11 cellular contexts compared by ENCODE assay signal in the genomic region with DNA sequence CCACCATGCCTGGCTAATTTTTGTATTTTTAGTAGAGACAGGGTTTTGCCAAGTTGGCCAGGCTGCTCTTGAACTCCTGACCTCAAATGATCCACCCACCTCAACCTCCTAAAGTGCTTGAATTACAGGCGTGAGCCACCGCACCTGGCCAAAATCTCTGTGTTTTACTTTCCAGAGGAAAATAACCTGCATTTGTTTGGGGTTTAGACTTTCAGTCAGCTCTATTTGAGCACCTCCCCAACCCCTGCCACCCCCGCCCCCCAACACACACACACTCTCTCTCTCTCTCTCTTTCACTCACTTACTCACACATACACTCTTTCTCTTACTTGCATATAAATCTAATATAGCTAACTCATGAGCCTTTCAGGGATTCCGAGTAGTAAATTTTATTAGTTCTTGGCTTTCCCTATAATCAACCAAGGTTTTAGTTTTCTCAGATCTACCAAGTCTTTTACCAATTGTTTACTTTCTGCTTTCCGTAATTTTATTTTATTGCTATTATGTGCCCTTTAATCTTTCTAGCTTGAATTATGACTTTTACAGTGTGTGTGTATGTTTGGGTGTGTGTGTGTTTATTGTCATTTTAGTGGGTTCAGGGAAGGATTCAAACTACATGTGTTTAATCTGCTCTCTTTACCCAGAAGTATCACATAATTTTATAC. TPM values are rescaled to one million over a fixed set of nuclear protein-coding genes. Genes with fewer than 3 reads are reported as not detected.
A peak's percentile ranks its signal among the peaks of the same experiment; 100 is the strongest.
DNase-seq lines count a peak whose midpoint lies in the region; ATAC-seq, FAIRE-seq and TF ChIP-seq lines count a peak whose summit lies in the region.
"Had no signal": no experiment of that assay in that cellular context is flagged by ENCODE, and none has a peak within 500 bp of the region (broad histone marks: within the 10 kb centered on the region; RNA-seq: fewer than 3 reads in every experiment).

No MANE protein-coding gene starts in this region.

- no peaks in the 10 kb centered on the region for H3K9me3 Mint-ChIP-seq in CD8-positive, alpha-beta memory T cell
- no peaks in the 10 kb centered on the region for H3K9me3 Mint-ChIP-seq in activated CD8-positive, alpha-beta T cell treated with anti-CD3 and anti-CD28 coated beads for 36 hours

- H3K4me1 Mint-ChIP-seq in CD8-positive, alpha-beta memory T cell, result peaks cover 62 to 76% (median 73%) of the 10 kb centered on the region in 3 donors
- H3K4me1 Mint-ChIP-seq in activated CD8-positive, alpha-beta T cell treated with anti-CD3 and anti-CD28 coated beads for 36 hours (ENCODE audit: low read depth), result peaks cover 68% of the 10 kb centered on the region

- no peak overlapping the region for H3K4me3 ChIP-seq in CD8-positive, alpha-beta memory T cell (ENCODE audit: low read length)
- H3K4me3 ChIP-seq in mucosa of descending colon, result no peak overlapping the region
- H3K4me3 ChIP-seq: K562 had no signal

- intact Hi-C loops in activated CD8-positive, alpha-beta T cell treated with anti-CD3 and anti-CD28 coated beads for 36 hours (cut with micrococcal nuclease), result no loop called here
- intact Hi-C loops in mucosa of descending colon (cut with DNase I, micrococcal nuclease), result no loop called here

- ATAC-seq in GM18511 (IDR thresholded peaks at IDR 0.05; ENCODE audit: unreplicated experiment) (peak; percentile 58), mucosa of descending colon (peak; percentile 91)
- ATAC-seq in activated CD8-positive, alpha-beta T cell treated with anti-CD3 and anti-CD28 coated beads for 36 hours, result peak; percentile 64

- peaks cover 34% of the 10 kb centered on the region for H3K4me1 ChIP-seq in CD8-positive, alpha-beta memory T cell (ENCODE audit: insufficient read depth, low read length)
- peaks cover 16% of the 10 kb centered on the region for H3K4me1 ChIP-seq in mucosa of descending colon (ENCODE audit: low read depth)

- CTCF ChIA-PET in CD8-positive, alpha-beta memory T cell (lab: Charles Lee), result interaction anchor here (1.3 to 1.7 kb wide), 2 partner anchors 47 to 56 kb away, joined by 3 to 4 read pairs; no protein-coding TSS in a partner anchor
- CTCF ChIA-PET in activated CD8-positive, alpha-beta T cell treated with anti-CD3 and anti-CD28 coated beads for 36 hours (lab: Charles Lee), result interaction anchor here (0.7 to 1.0 kb wide), 2 partner anchors 12 to 24 kb away, joined by 3 to 4 read pairs; no protein-coding TSS in a partner anchor

- DNase-seq in CD8-positive, alpha-beta memory T cell, result no peak
- DNase-seq in activated CD8-positive, alpha-beta T cell treated with anti-CD3 and anti-CD28 coated beads for 36 hours, result peak; percentile 38
- peak in 1 of 3 donors; percentile 36 for DNase-seq in mucosa of descending colon
- no peak for DNase-seq in activated CD8-positive, alpha-beta memory T cell treated with anti-CD3 and anti-CD28 coated beads, Interleukin-2, amount 50 U/mL, for 48 hours
- no peak for DNase-seq in urothelium cell line (ENCODE audit: low spot score)
- DNase-seq in DMS114 treated with DMSO at 0.1 percent for 48 hours (lab: John Stamatoyannopoulos, UW; ENCODE audit: unreplicated experiment), result no peak
- DNase-seq: activated effector memory CD4-positive, alpha-beta T cell treated with anti-CD3 and anti-CD28 coated beads, Interleukin-2, amount 50 U/mL, for 16 hours; NCI-H510A treated with DMSO at 0.1 percent for 48 hours had no signal

- H3K27ac Mint-ChIP-seq in CD8-positive, alpha-beta memory T cell, result peak overlapping the region in 5 of 8 donors; percentile 26 to 87 (median 67)
- peak overlapping the region; percentile 67 for H3K27ac Mint-ChIP-seq in activated CD8-positive, alpha-beta T cell treated with anti-CD3 and anti-CD28 coated beads for 36 hours
- H3K27ac Mint-ChIP-seq: type B pancreatic cell had no signal

- POLR2A ChIA-PET in CD8-positive, alpha-beta memory T cell (lab: Charles Lee), result no interaction called here
- POLR2A ChIA-PET in activated CD8-positive, alpha-beta T cell treated with anti-CD3 and anti-CD28 coated beads for 36 hours (lab: Charles Lee), result interaction anchor here (0.6 to 1.0 kb wide), 3 partner anchors 23 to 366 kb away, joined by 3 to 4 read pairs (median 3); no protein-coding TSS in a partner anchor

- H3K9me3 ChIP-seq in CD8-positive, alpha-beta memory T cell (ENCODE audit: low read length), result no peaks in the 10 kb centered on the region
- no peaks in the 10 kb centered on the region for H3K9me3 ChIP-seq in mucosa of descending colon

- H3K27me3 Mint-ChIP-seq in CD8-positive, alpha-beta memory T cell, result no peaks in the 10 kb centered on the region
- no peaks in the 10 kb centered on the region for H3K27me3 Mint-ChIP-seq in activated CD8-positive, alpha-beta T cell treated with anti-CD3 and anti-CD28 coated beads for 36 hours
- H3K27me3 Mint-ChIP-seq: type B pancreatic cell had no signal

- no peaks in the 10 kb centered on the region for H3K27me3 ChIP-seq in CD8-positive, alpha-beta memory T cell (ENCODE audit: insufficient read depth, low read length, poor library complexity, severe bottlenecking)

- peaks cover 15% of the 10 kb centered on the region for H3K36me3 ChIP-seq in CD8-positive, alpha-beta memory T cell (ENCODE audit: insufficient read depth, low read length)
- H3K36me3 ChIP-seq in mucosa of descending colon (ENCODE audit: low read depth), result no peaks in the 10 kb centered on the region

- FAIRE-seq in urothelium cell line (lab: Jason Lieb, UNC), result no peak
- FAIRE-seq: K562 had no signal

- H3K27ac ChIP-seq in CD8-positive, alpha-beta memory T cell (ENCODE audit: low read depth, low read length), result no peak overlapping the region

- no peak for TF ChIP-seq CTCF in activated CD8-positive, alpha-beta T cell treated with anti-CD3 and anti-CD28 coated beads for 36 hours (IDR thresholded peaks at IDR 0.05)
- no peak for TF ChIP-seq CTCF in mucosa of descending colon (IDR thresholded peaks at IDR 0.05)

- peaks cover 23 to 47% (median 33%) of the 10 kb centered on the region in 3 donors for H3K36me3 Mint-ChIP-seq in CD8-positive, alpha-beta memory T cell
- peaks cover 52% of the 10 kb centered on the region for H3K36me3 Mint-ChIP-seq in activated CD8-positive, alpha-beta T cell treated with anti-CD3 and anti-CD28 coated beads for 36 hours (ENCODE audit: low read depth)
- H3K36me3 Mint-ChIP-seq: type B pancreatic cell had no signal

- peak overlapping the region in 2 of 7 donors; percentile 20 to 32 for H3K4me3 Mint-ChIP-seq in CD8-positive, alpha-beta memory T cell
- no peak overlapping the region for H3K4me3 Mint-ChIP-seq in activated CD8-positive, alpha-beta T cell treated with anti-CD3 and anti-CD28 coated beads for 36 hours
- H3K4me3 Mint-ChIP-seq: type B pancreatic cell had no signal

RNA-seq across cellular contexts. Expression of gene MFSD6, which starts 24.5 kb away (rescaled TPM):
- 10 to 100 TPM; 64.9 to 65.7 TPM for total RNA-seq in CD8-positive, alpha-beta memory T cell
- polyA plus RNA-seq in CD8-positive, alpha-beta memory T cell, result 31.8 TPM
- total RNA-seq in activated CD8-positive, alpha-beta T cell treated with anti-CD3 and anti-CD28 coated beads for 36 hours, result 10 to 100 TPM; 31.5 to 32.8 TPM
- total RNA-seq in mucosa of descending colon, result 10 to 100 TPM; 58.4 to 73.2 (median 64.1) TPM
